Comparison of ENCODE assay signal across 22 cellular contexts in genomic region chr21:31372176-31372765, GRCh38. TPM values are rescaled to one million over a fixed set of nuclear protein-coding genes. Genes with fewer than 3 reads are reported as not detected.
DNase-seq lines count a peak whose midpoint lies in the region; ATAC-seq, FAIRE-seq and TF ChIP-seq lines count a peak whose summit lies in the region.
"Had no signal": no experiment of that assay in that cellular context is flagged by ENCODE, and none has a peak within 500 bp of the region (broad histone marks: within the 10 kb centered on the region; RNA-seq: fewer than 3 reads in every experiment).

No MANE protein-coding gene starts in this region.

- 30% methylated on average over 4 of the region's 4 CpGs for WGBS in mammary epithelial cell (ENCODE audit: low coverage, missing lambda C conversion rate)
- 95% methylated on average over 4 of the region's 4 CpGs; no CpG with 5 or more reads in 1 of the 2 experiments for WGBS in H1 (ENCODE audit: extremely low coverage in 1 of 2, insufficient coverage in 1 of 2, insufficient read length in 1 of 2, insufficient replicate concordance in 2 of 2, low coverage in 1 of 2, low lambda C conversion rate in 2 of 2, missing lambda C conversion rate in 1 of 2), 2 experiments
- WGBS in psoas muscle, 3 donors = 87 to 98% (median 93%) methylated on average over 4 of the region's 4 CpGs

- no peaks in the 10 kb centered on the region for H3K79me1 ChIP-seq in H1 (ENCODE audit: low read depth, low read length)

- no peak overlapping the region for H2BK15ac ChIP-seq in H1 (ENCODE audit: low read length)

- DNase-seq in mammary epithelial cell (peak; percentile 73), breast epithelium (ENCODE audit: low spot score in 2 of 2) (no peak), RPMI7951 (ENCODE audit: low read depth) (peak; percentile 76), H1 (ENCODE audit: low read depth in 1 of 2, low spot score in 2 of 2) (no peak), renal cortical epithelial cell (ENCODE audit: low read depth) (peak; percentile 75), GM10266 (ENCODE audit: extremely low spot score) (no peak), NCI-H446 (lab: John Stamatoyannopoulos, UW) (no peak), psoas muscle (no peak)
- DNase-seq: CD8-positive, alpha-beta T cell; DMS79 treated with DMSO at 0.1 percent for 48 hours; GDM1; IMR-90; Kasumi-1; NCI-H1105; NCI-H1694 treated with DMSO at 0.1 percent for 48 hours; NCI-H69; OCI-M1 had no signal

- TF ChIP-seq POLR2A in breast epithelium (IDR thresholded peaks at IDR 0.05) (no peak), H1 (IDR thresholded peaks at IDR 0.05; ENCODE audit: control extremely low read depth in 1 of 2, low read depth in 2 of 2, low read length in 2 of 2) (no peak)

- no peak overlapping the region for H3K9ac ChIP-seq in mammary epithelial cell (ENCODE audit: insufficient read depth, low read length)
- no peak overlapping the region for H3K9ac ChIP-seq in H1 (replicated peaks in 1 of 4; ENCODE audit: extremely low read depth in 1 of 4, low read depth in 3 of 4, low read length in 3 of 4)
- H3K9ac ChIP-seq: BLaER1 had no signal

- no peak overlapping the region for H4K91ac ChIP-seq in H1 (replicated peaks; ENCODE audit: insufficient read length, low read length)

- no peak for FAIRE-seq in H1 (lab: Jason Lieb, UNC)
- FAIRE-seq: A204.1, D721Med, GM12892 had no signal

- no peak overlapping the region for H3K23ac ChIP-seq in H1 (ENCODE audit: insufficient read length)

- H3K9me3 ChIP-seq in mammary epithelial cell (replicated peaks; ENCODE audit: insufficient read depth, low read length) = no peaks in the 10 kb centered on the region
- H3K9me3 ChIP-seq in breast epithelium = no peaks in the 10 kb centered on the region
- H3K9me3 ChIP-seq in H1 (ENCODE audit: insufficient read depth in 2 of 2, low read depth in 1 of 2, low read length in 1 of 2) = no peaks in the 10 kb centered on the region
- H3K9me3 ChIP-seq in psoas muscle = no peaks in the 10 kb centered on the region
- H3K9me3 ChIP-seq: BLaER1 had no signal

- H4K5ac ChIP-seq in H1 (ENCODE audit: insufficient read length, low read depth, low read length) = no peak overlapping the region

- H2AK5ac ChIP-seq in H1 (ENCODE audit: low read depth, low read length) = no peak overlapping the region

- no peak overlapping the region for H3K14ac ChIP-seq in H1 (ENCODE audit: insufficient read length)

- H3K4ac ChIP-seq in H1 (replicated peaks; ENCODE audit: insufficient read length, low read depth, low read length) = no peak overlapping the region

- intact Hi-C loops in mammary epithelial cell (cut with micrococcal nuclease) = no loop called here
- intact Hi-C loops in breast epithelium (cut with DNase I; ENCODE audit: low total_unique reads) = no loop called here
- intact Hi-C loops in psoas muscle (cut with DNase I) = no loop called here

- no peak for TF ChIP-seq RAD21 in H1 (IDR thresholded peaks at IDR 0.05 in 1 of 2, conservative IDR thresholded peaks at IDR 0.05 in 1 of 2; ENCODE audit: low read depth in 2 of 2, low read length in 2 of 2)

- POLR2A ChIA-PET in H1 (lab: Charles Lee; ENCODE audit: partially characterized antibody) = no interaction called here

- no peak overlapping the region for H2BK20ac ChIP-seq in H1 (ENCODE audit: low read length)

- H4K20me1 ChIP-seq in mammary epithelial cell (ENCODE audit: insufficient read depth, low read length) = no peaks in the 10 kb centered on the region
- H4K20me1 ChIP-seq in H1 (replicated peaks in 1 of 2; ENCODE audit: control insufficient read depth in 1 of 2, insufficient read depth in 2 of 2, low read length in 2 of 2) = peaks cover 0 to 4% of the 10 kb centered on the region in 2 experiments
- H4K20me1 ChIP-seq: BLaER1 had no signal

- CTCF ChIA-PET in mammary epithelial cell (lab: Charles Lee; ENCODE audit: low non-redundant PET) = interaction anchor here (0.8 kb wide), 1 partner anchor 56 kb away, joined by 8 read pairs; no protein-coding TSS in a partner anchor
- CTCF ChIA-PET in H1 (lab: Charles Lee; ENCODE audit: partially characterized antibody) = interaction anchor here (1.0 kb wide), 2 partner anchors 25 to 137 kb away, joined by 4 read pairs; no protein-coding TSS in a partner anchor

- peaks cover 19% of the 10 kb centered on the region for H3K4me1 ChIP-seq in mammary epithelial cell (ENCODE audit: insufficient read depth, low read length)
- peaks cover 0 to 11% of the 10 kb centered on the region in 2 donors for H3K4me1 ChIP-seq in breast epithelium
- no peaks in the 10 kb centered on the region for H3K4me1 ChIP-seq in H1 (replicated peaks in 1 of 4; ENCODE audit: control insufficient read depth in 3 of 4, insufficient read depth in 4 of 4, low read length in 3 of 4)
- no peaks in the 10 kb centered on the region for H3K4me1 ChIP-seq in psoas muscle
- H3K4me1 ChIP-seq: BLaER1 had no signal

- TF ChIP-seq EP300 in H1 (IDR thresholded peaks at IDR 0.05; ENCODE audit: borderline replicate concordance in 1 of 2, low read depth in 2 of 2, low read length in 2 of 2) = no peak

- no peak overlapping the region for H2BK120ac ChIP-seq in H1 (replicated peaks; ENCODE audit: low read depth, low read length)

- 0 out of 2 replicates have a peak overlapping the region, but pooled peaks have one; percentile 57 for H4K8ac ChIP-seq in H1 (ENCODE audit: extremely low read depth, insufficient read depth, low read length)

- dilution Hi-C loops in mammary epithelial cell (cut with HindIII; ENCODE audit: low sequenced_read_pairs) = no loop called here

- H3K18ac ChIP-seq in H1 (ENCODE audit: extremely low read depth, low read length) = no peak overlapping the region

- H2AFZ ChIP-seq in mammary epithelial cell (ENCODE audit: low read depth, low read length) (peak overlapping the region; percentile 16), H1 (ENCODE audit: low read length) (no peak overlapping the region)

- ATAC-seq in psoas muscle = no peak
- ATAC-seq: CD8-positive, alpha-beta T cell had no signal

- no peaks in the 10 kb centered on the region for H3K23me2 ChIP-seq in H1 (ENCODE audit: low read depth, low read length)

- H3K27me3 ChIP-seq in mammary epithelial cell (ENCODE audit: insufficient read depth, low read length) = no peaks in the 10 kb centered on the region
- H3K27me3 ChIP-seq in breast epithelium = no peaks in the 10 kb centered on the region
- H3K27me3 ChIP-seq in H1 (replicated peaks in 1 of 4; ENCODE audit: control insufficient read depth in 3 of 4, extremely low read depth in 1 of 4, insufficient read depth in 3 of 4, low read length in 3 of 4) = no peaks in the 10 kb centered on the region
- peaks cover 0 to 2% (median 0%) of the 10 kb centered on the region in 3 donors for H3K27me3 ChIP-seq in psoas muscle (ENCODE audit: insufficient read depth in 3 of 3, low read length in 2 of 3)
- H3K27me3 ChIP-seq: BLaER1 had no signal

- BruUV-seq in mammary epithelial cell (replicated peaks; lab: Mats Ljungman, UMichigan) = no TSS peak

- H3K4me2 ChIP-seq in mammary epithelial cell (ENCODE audit: insufficient read depth, low read depth, low read length) (peak overlapping the region; percentile 54), H1 (ENCODE audit: insufficient read depth in 1 of 2, low read depth in 2 of 2, low read length in 2 of 2) (no peak overlapping the region)
- H3K4me2 ChIP-seq: BLaER1 had no signal

- no peak overlapping the region for H3K4me3 ChIP-seq in mammary epithelial cell (replicated peaks in 1 of 3; ENCODE audit: insufficient read depth in 1 of 3, low read depth in 2 of 3, low read length in 3 of 3)
- H3K4me3 ChIP-seq in breast epithelium = no peak overlapping the region
- no peak overlapping the region for H3K4me3 ChIP-seq in H1 (ENCODE audit: extremely low read depth in 1 of 4, insufficient read depth in 2 of 4, low read depth in 3 of 4, low read length in 4 of 4)
- no peak overlapping the region for H3K4me3 ChIP-seq in psoas muscle
- H3K4me3 ChIP-seq: BLaER1, SK-N-MC had no signal

- H3K27ac ChIP-seq in mammary epithelial cell (ENCODE audit: insufficient read depth, low read depth, low read length) (peak overlapping the region; percentile 35), breast epithelium (no peak overlapping the region), H1 (ENCODE audit: low read depth, low read length) (no peak overlapping the region), psoas muscle (no peak overlapping the region)
- H3K27ac ChIP-seq: BLaER1, SK-N-MC had no signal

- H2BK5ac ChIP-seq in H1 (ENCODE audit: low read depth, low read length) = no peak overlapping the region

- H2BK12ac ChIP-seq in H1 (ENCODE audit: low read depth, low read length) = no peak overlapping the region

- H3K79me2 ChIP-seq in mammary epithelial cell (ENCODE audit: insufficient read depth, low read length) (no peaks in the 10 kb centered on the region), H1 (ENCODE audit: control insufficient read depth in 1 of 2, insufficient read depth in 2 of 2, low read length in 2 of 2) (no peaks in the 10 kb centered on the region)

- H3K56ac ChIP-seq in H1 (replicated peaks; ENCODE audit: insufficient read length, low read depth, low read length) = no peak overlapping the region

- H3K36me3 ChIP-seq in mammary epithelial cell (ENCODE audit: insufficient read depth, low read length) = no peaks in the 10 kb centered on the region
- H3K36me3 ChIP-seq in breast epithelium = no peaks in the 10 kb centered on the region
- no peaks in the 10 kb centered on the region for H3K36me3 ChIP-seq in H1 (ENCODE audit: control insufficient read depth in 2 of 4, insufficient read depth in 4 of 4, low read length in 3 of 4)
- H3K36me3 ChIP-seq in psoas muscle (ENCODE audit: insufficient read depth in 1 of 2, low read depth in 1 of 2) = no peaks in the 10 kb centered on the region

- TF ChIP-seq CTCF in mammary epithelial cell (conservative IDR thresholded peaks at IDR 0.05 in 1 of 2, IDR thresholded peaks at IDR 0.05 in 1 of 2; ENCODE audit: extremely low read depth in 1 of 2, insufficient read depth in 1 of 2, low read depth in 1 of 2, low read length in 2 of 2) (no peak), breast epithelium (IDR thresholded peaks at IDR 0.05) (no peak), H1 (IDR thresholded peaks at IDR 0.05; ENCODE audit: control extremely low read depth in 1 of 3, insufficient read depth in 1 of 3, low read depth in 1 of 3, low read length in 3 of 3) (no peak), GM10266 (IDR thresholded peaks at IDR 0.05; ENCODE audit: control insufficient read depth, insufficient read depth, low read depth, missing control alignments) (no peak), psoas muscle (IDR thresholded peaks at IDR 0.05) (no peak)

- in situ Hi-C loops in mammary epithelial cell (cut with MboI; ENCODE audit: low sequenced_read_pairs in 2 of 2) = loop anchor here in 1 of 2 donors (5.0 to 25.0 kb wide), 2 partner anchors 40 to 190 kb away; no protein-coding TSS in a partner anchor

RNA-seq across cellular contexts. Expression of gene TIAM1, which starts 28.2 kb away (rescaled TPM):
- 10 to 100 TPM; 14.7 to 27.7 TPM for total RNA-seq in mammary epithelial cell
- 13.0 TPM for polyA plus RNA-seq in mammary epithelial cell
- 28.0 TPM for polyA minus RNA-seq in mammary epithelial cell
- total RNA-seq in breast epithelium = 10 to 100 TPM; 10.6 to 17.7 (median 11.8) TPM
- 3.5 and 3.6 TPM in 2 replicates for total RNA-seq in RPMI7951 (2014; rRNA removed; shearing (Covaris generic))
- total RNA-seq in H1 (2021; fragmentation: NEBNext Ultra II Directional; extraction: Animal tissue kit (Norgen Biotek cat#: 25700)) = 28.4 and 30.7 TPM in 2 replicates
- 10.1 and 11.1 TPM in 2 replicates for polyA plus RNA-seq in H1 (2011; rRNA removed)
- 9.9 TPM for polyA plus RNA-seq in H1 (2011; cell fraction: cytosol; rRNA removed)
- 26.7 TPM for polyA plus RNA-seq in H1 (2011; cell fraction: nucleus; rRNA removed)
- polyA plus RNA-seq in H1 (2012, experiment 1 of 2) = 12.1 to 15.7 TPM (median 13.5 TPM) in 4 replicates
- polyA plus RNA-seq in H1 (2012, experiment 2 of 2) = 0.97 TPM
- 12.7 TPM for polyA plus RNA-seq in H1 (2013, experiment 1 of 2)
- 12.5 TPM for polyA plus RNA-seq in H1 (2013, experiment 2 of 2)
- polyA minus RNA-seq in H1 (2011; rRNA and poly(A)+ RNA removed) = 65.1 and 67.1 TPM in 2 replicates
- polyA minus RNA-seq in H1 (2011; cell fraction: cytosol; rRNA and poly(A)+ RNA removed) = 26.1 TPM
- polyA minus RNA-seq in H1 (2011; cell fraction: nucleus; rRNA and poly(A)+ RNA removed) = 69.3 TPM
- total RNA-seq in renal cortical epithelial cell = 5.9 and 7.6 TPM in 2 replicates
- 1 to 10 TPM in 2 of 4 donors, under 1 TPM in 2; 0.75 to 1.7 (median 0.96) TPM for total RNA-seq in psoas muscle
- under 1 TPM; 0.21 to 0.35 (median 0.31) TPM for polyA plus RNA-seq in psoas muscle

Comparison
In these comparisons a context has a peak if more than half of its experiments do, and no peak if none do; other contexts are left out.
1. DNase-seq: peak in mammary epithelial cell (single experiment), RPMI7951 (single experiment) and renal cortical epithelial cell (single experiment); none in breast epithelium (0 of 2), H1 (0 of 2), GM10266 (single experiment), NCI-H446 (0 of 2) and psoas muscle (0 of 2).